ENCODE assay signal across 1 cellular context in the genomic region with DNA sequence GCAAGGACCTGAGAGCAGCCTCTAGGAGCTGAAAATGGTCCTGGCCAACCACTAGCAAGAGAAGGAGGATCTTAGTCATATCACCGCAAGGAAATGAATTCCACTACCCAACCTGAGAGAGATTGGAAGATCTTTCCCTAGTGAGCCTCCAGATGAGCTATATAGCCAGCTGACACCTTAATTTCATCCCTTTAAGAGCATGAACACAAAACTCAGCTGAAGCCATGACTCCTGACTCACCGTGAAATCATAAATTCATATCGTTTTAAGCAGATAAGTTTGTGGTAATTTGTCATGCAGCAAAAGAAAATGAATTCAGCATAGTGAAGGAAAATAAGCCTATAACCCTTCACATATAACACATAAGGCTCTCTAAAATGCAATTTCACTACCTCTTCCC.
TF ChIP-seq lines count a peak whose summit lies in the region.

No MANE protein-coding gene starts in this region.

TF ChIP-seq in SK-N-SH, 30 proteins besides CTCF, POLR2A, EP300 and RAD21:
- TF ChIP-seq JUND (IDR thresholded peaks at IDR 0.05): peak; percentile 65; the same call in 1 of the 2 replicates
- no peak for TF ChIP-seq POLR2AphosphoS5 (IDR thresholded peaks at IDR 0.05; ENCODE audit: low read depth, low read length)
- no peak for TF ChIP-seq TEAD4 (IDR thresholded peaks at IDR 0.05; ENCODE audit: borderline replicate concordance, insufficient read depth)
- no peak for TF ChIP-seq RXRA (IDR thresholded peaks at IDR 0.05; ENCODE audit: borderline replicate concordance, low read depth)
- TF ChIP-seq, protein P1, sequence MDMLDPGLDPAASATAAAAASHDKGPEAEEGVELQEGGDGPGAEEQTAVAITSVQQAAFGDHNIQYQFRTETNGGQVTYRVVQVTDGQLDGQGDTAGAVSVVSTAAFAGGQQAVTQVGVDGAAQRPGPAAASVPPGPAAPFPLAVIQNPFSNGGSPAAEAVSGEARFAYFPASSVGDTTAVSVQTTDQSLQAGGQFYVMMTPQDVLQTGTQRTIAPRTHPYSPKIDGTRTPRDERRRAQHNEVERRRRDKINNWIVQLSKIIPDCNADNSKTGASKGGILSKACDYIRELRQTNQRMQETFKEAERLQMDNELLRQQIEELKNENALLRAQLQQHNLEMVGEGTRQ (IDR thresholded peaks at IDR 0.05; ENCODE audit: borderline replicate concordance, low read depth, low read length): no peak
- peak; percentile 67 for TF ChIP-seq TCF12 (IDR thresholded peaks at IDR 0.05)
- TF ChIP-seq, protein P2, sequence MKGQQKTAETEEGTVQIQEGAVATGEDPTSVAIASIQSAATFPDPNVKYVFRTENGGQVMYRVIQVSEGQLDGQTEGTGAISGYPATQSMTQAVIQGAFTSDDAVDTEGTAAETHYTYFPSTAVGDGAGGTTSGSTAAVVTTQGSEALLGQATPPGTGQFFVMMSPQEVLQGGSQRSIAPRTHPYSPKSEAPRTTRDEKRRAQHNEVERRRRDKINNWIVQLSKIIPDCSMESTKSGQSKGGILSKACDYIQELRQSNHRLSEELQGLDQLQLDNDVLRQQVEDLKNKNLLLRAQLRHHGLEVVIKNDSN (IDR thresholded peaks at IDR 0.05; ENCODE audit: borderline replicate concordance, low read depth): no peak
- peak; percentile 77; the same call in 1 of the 2 replicates for TF ChIP-seq FOSL2 (IDR thresholded peaks at IDR 0.05; ENCODE audit: borderline replicate concordance, low read depth)
- TF ChIP-seq, protein P3, sequence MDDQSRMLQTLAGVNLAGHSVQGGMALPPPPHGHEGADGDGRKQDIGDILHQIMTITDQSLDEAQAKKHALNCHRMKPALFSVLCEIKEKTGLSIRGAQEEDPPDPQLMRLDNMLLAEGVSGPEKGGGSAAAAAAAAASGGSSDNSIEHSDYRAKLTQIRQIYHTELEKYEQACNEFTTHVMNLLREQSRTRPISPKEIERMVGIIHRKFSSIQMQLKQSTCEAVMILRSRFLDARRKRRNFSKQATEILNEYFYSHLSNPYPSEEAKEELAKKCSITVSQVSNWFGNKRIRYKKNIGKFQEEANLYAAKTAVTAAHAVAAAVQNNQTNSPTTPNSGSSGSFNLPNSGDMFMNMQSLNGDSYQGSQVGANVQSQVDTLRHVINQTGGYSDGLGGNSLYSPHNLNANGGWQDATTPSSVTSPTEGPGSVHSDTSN (IDR thresholded peaks at IDR 0.05): peak; percentile 76
